Comparison of ENCODE assay signal across 15 cellular contexts in the genomic region with DNA sequence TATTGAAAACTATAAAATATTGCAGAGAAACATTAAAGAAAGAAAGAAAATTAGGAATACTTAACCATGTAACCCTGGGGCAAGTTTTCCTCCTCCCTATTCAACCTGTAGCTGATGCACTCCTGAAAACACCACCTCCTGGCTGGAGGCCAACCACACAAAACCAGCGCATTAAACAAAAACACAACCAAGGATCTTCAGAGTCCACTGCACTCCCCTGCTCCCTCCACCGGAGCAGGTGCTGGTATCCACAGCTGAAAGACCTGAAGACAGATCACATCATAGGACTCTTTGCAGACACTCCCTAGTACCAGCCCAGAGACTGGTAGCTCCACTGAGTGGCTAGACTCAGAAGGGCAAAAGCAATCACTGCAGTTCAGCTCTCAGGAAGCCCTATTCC. TPM values are rescaled to one million over a fixed set of nuclear protein-coding genes. Genes with fewer than 3 reads are reported as not detected.
DNase-seq lines count a peak whose midpoint lies in the region; ATAC-seq and TF ChIP-seq lines count a peak whose summit lies in the region.
"Had no signal": no experiment of that assay in that cellular context is flagged by ENCODE, and none has a peak within 500 bp of the region (broad histone marks: within the 10 kb centered on the region; RNA-seq: fewer than 3 reads in every experiment).

No MANE protein-coding gene starts in this region.

- intact Hi-C loops in Right ventricle myocardium superior (cut with DNase I): no loop called here

- no peaks in the 10 kb centered on the region for H3K36me3 Mint-ChIP-seq in neural crest cell (ENCODE audit: low read depth)
- H3K36me3 Mint-ChIP-seq: CD4-positive, alpha-beta memory T cell had no signal

- DNase-seq in NCI-H1417 (lab: John Stamatoyannopoulos, UW): peak in 2 of 3 experiments; percentile 10 to 53
- no peak for DNase-seq in NCI-H1417 treated with DMSO at 0.1 percent for 48 hours (lab: John Stamatoyannopoulos, UW)
- peak; percentile 33 for DNase-seq in COR-L47 (lab: John Stamatoyannopoulos, UW)
- DNase-seq in RPMI8226: peak; percentile 75
- no peak for DNase-seq in neural crest cell (ENCODE audit: low read depth, low spot score)
- DNase-seq in D341Med (ENCODE audit: low spot score): no peak
- DNase-seq in Right ventricle myocardium superior: no peak
- DNase-seq: 8988T; Calu3; CD4-positive, alpha-beta memory T cell; DMS 273 treated with DMSO at 0.1 percent for 48 hours; DMS53; DND-41; EL; H9 had no signal

- peak overlapping the region; percentile 58 for H3K27ac Mint-ChIP-seq in neural crest cell (ENCODE audit: unreplicated experiment)
- H3K27ac Mint-ChIP-seq: CD4-positive, alpha-beta memory T cell; H9 had no signal

- peaks cover 59% of the 10 kb centered on the region for H3K27me3 Mint-ChIP-seq in neural crest cell (ENCODE audit: low read depth)

- peaks cover 2% of the 10 kb centered on the region for H3K4me1 Mint-ChIP-seq in neural crest cell

- no peak for ATAC-seq in Right ventricle myocardium superior (ENCODE audit: poor library complexity)

- TF ChIP-seq CTCF in neural crest cell (conservative IDR thresholded peaks at IDR 0.05): no peak

- H3K9me3 Mint-ChIP-seq in neural crest cell: peaks cover 13% of the 10 kb centered on the region

- H3K4me3 Mint-ChIP-seq in neural crest cell: no peak overlapping the region
- H3K4me3 Mint-ChIP-seq: CD4-positive, alpha-beta memory T cell; H9 had no signal

RNA-seq across cellular contexts. Expression of gene ADAMTS17, which starts 13.6 kb away (rescaled TPM):
- total RNA-seq in neural crest cell (1.3 and 2.3 TPM in 2 replicates), Right ventricle myocardium superior (1.7 TPM)

Comparison
In these comparisons a context has a peak if more than half of its experiments do, and no peak if none do; other contexts are left out.
1. DNase-seq: peak in NCI-H1417 (2 of 3), COR-L47 (single experiment) and RPMI8226 (single experiment); none in NCI-H1417 treated with DMSO at 0.1 percent for 48 hours (single experiment), neural crest cell (single experiment), D341Med (single experiment) and Right ventricle myocardium superior (single experiment).